In genomic region chr17:82105417-82105881, GRCh38 we compare ENCODE assay signal across 1 cellular context.
TF ChIP-seq lines count a peak whose summit lies in the region.

No MANE protein-coding gene starts in this region.

TF ChIP-seq in liver, 16 proteins besides CTCF, POLR2A, EP300 and RAD21 (continued from another document):
- no peak for TF ChIP-seq REST (IDR thresholded peaks at IDR 0.05)
- no peak for TF ChIP-seq ATF3 (IDR thresholded peaks at IDR 0.05)
- no peak for TF ChIP-seq GABPA (IDR thresholded peaks at IDR 0.05 in 1 of 2, conservative IDR thresholded peaks at IDR 0.05 in 1 of 2)
- no peak for TF ChIP-seq EGR1 (IDR thresholded peaks at IDR 0.05; ENCODE audit: low read depth in 2 of 2)
- TF ChIP-seq JUND (IDR thresholded peaks at IDR 0.05) = no peak
